In genomic region chr7:22196429-22196828, GRCh38 we compare ENCODE assay signal across 20 cellular contexts.
"Had no signal": no experiment of that assay in that cellular context is flagged by ENCODE, and none has a peak within 500 bp of the region (broad histone marks: within the 10 kb centered on the region; RNA-seq: fewer than 3 reads in every experiment).

No MANE protein-coding gene starts in this region.

- H3K27me3 ChIP-seq: hepatocyte, ovary, tibial nerve, uterus had no signal

- DNase-seq: islet precursor cell; left ventricle myocardium inferior; mesendoderm; naive B cell; natural killer cell; nephron progenitor cell; ovary; posterior cingulate gyrus; retina; right cardiac atrium; stimulated activated CD4-positive, alpha-beta T cell treated with anti-CD3 and anti-CD28 coated beads, Interleukin-4, amount 100 ng/mL, for 24 hours; stimulated activated naive CD4-positive, alpha-beta T cell; uterus had no signal

- H3K79me2 ChIP-seq: hepatocyte had no signal

- H3K27ac ChIP-seq: hepatocyte, left ventricle myocardium inferior, ovary, prostate gland, skin epidermis, tibial nerve, uterus had no signal

- H2AFZ ChIP-seq: hepatocyte had no signal

- H3K4me1 ChIP-seq: prostate gland, uterus had no signal

- H3K4me3 ChIP-seq: hepatocyte, left ventricle myocardium inferior, lung, ovary, prostate gland, skin epidermis, tibial nerve, uterus had no signal

- ATAC-seq: natural killer cell; right cardiac atrium; sciatic nerve; stimulated activated effector memory CD8-positive, alpha-beta T cell treated with anti-CD3 and anti-CD28 coated beads, Interleukin-12 subunit alpha, Interleukin-12 subunit beta, amount 100 ng/mL, for 72 hours had no signal

- H3K9me3 ChIP-seq: left ventricle myocardium inferior, ovary, prostate gland, tibial nerve, uterus had no signal

- H3K4me2 ChIP-seq: hepatocyte had no signal

- H3K36me3 ChIP-seq: ovary, prostate gland, tibial nerve, uterus had no signal
